Comparison of ENCODE assay signal across 27 cellular contexts in genomic region chr14:51523243-51523642, GRCh38.
"Had no signal": no experiment of that assay in that cellular context is flagged by ENCODE, and none has a peak within 500 bp of the region (broad histone marks: within the 10 kb centered on the region; RNA-seq: fewer than 3 reads in every experiment).

No MANE protein-coding gene starts in this region.

- H2AFZ ChIP-seq: neural progenitor cell had no signal

- H3K4me3 ChIP-seq: dorsolateral prefrontal cortex, gastrocnemius medialis, lung, mucosa of descending colon, neural progenitor cell, psoas muscle, sigmoid colon, spleen, thoracic aorta, tibial nerve, upper lobe of left lung, uterus had no signal

- H3K4me2 ChIP-seq: neural progenitor cell had no signal

- H3K36me3 Mint-ChIP-seq: memory B cell; mesothelial cell of epicardium; naive B cell; neural progenitor cell; stimulated activated naive B cell treated with anti-CD40 and anti-IgM and Interleukin-4, amounts not matched to agents 10 μg/mL and 1 μg/mL and 100 μg/mL, for 72 hours had no signal

- H3K4me3 Mint-ChIP-seq: memory B cell; mesothelial cell of epicardium; naive B cell; nephron; neural progenitor cell; stimulated activated naive B cell treated with anti-CD40 and anti-IgM and Interleukin-4, amounts not matched to agents 10 μg/mL and 1 μg/mL and 100 μg/mL, for 72 hours; stimulated activated naive CD8-positive, alpha-beta T cell treated with anti-CD3 and anti-CD28 coated beads, Interleukin-15, Interleukin-2, amounts not matched to agents 100 ng/mL and 50 ng/mL, for 24 hours had no signal

- H3K9me3 Mint-ChIP-seq: memory B cell; nephron; neural progenitor cell; stimulated activated naive B cell treated with anti-CD40 and anti-IgM and Interleukin-4, amounts not matched to agents 10 μg/mL and 1 μg/mL and 100 μg/mL, for 72 hours; stimulated activated naive CD8-positive, alpha-beta T cell treated with anti-CD3 and anti-CD28 coated beads, Interleukin-15, Interleukin-2, amounts not matched to agents 100 ng/mL and 50 ng/mL, for 24 hours had no signal

- DNase-seq: dorsolateral prefrontal cortex; effector CD4-positive, alpha-beta T cell; foreskin fibroblast; gastrocnemius medialis; head of caudate nucleus; kidney; mucosa of descending colon; naive B cell; psoas muscle; right cardiac atrium; sigmoid colon; spleen; stimulated activated CD4-positive, alpha-beta T cell treated with anti-CD3 and anti-CD28 coated beads, Interleukin-4, amount 100 ng/mL, for 4 hours; stimulated activated naive B cell treated with anti-CD40 and anti-IgM and Interleukin-4, amounts not matched to agents 10 μg/mL and 1 μg/mL and 100 μg/mL, for 72 hours; upper lobe of left lung; uterus had no signal

- H3K27ac Mint-ChIP-seq: memory B cell; mesothelial cell of epicardium; naive B cell; nephron; neural progenitor cell; stimulated activated naive B cell treated with anti-CD40 and anti-IgM and Interleukin-4, amounts not matched to agents 10 μg/mL and 1 μg/mL and 100 μg/mL, for 72 hours; stimulated activated naive CD8-positive, alpha-beta T cell treated with anti-CD3 and anti-CD28 coated beads, Interleukin-15, Interleukin-2, amounts not matched to agents 100 ng/mL and 50 ng/mL, for 24 hours had no signal

- H3K27me3 ChIP-seq: gastrocnemius medialis, neural progenitor cell, sigmoid colon, tibial nerve, upper lobe of left lung, uterus had no signal

- ATAC-seq: esophagus mucosa; gastrocnemius medialis; left lobe of liver; mucosa of descending colon; psoas muscle; right cardiac atrium; stimulated activated naive B cell treated with anti-CD40 and anti-IgM and Interleukin-4, amounts not matched to agents 10 μg/mL and 1 μg/mL and 100 μg/mL, for 72 hours had no signal

- H3K36me3 ChIP-seq: gastrocnemius medialis, neural progenitor cell, sigmoid colon, spleen, thoracic aorta, tibial nerve, upper lobe of left lung, uterus had no signal

- H3K9ac ChIP-seq: neural progenitor cell had no signal

- H3K4me1 Mint-ChIP-seq: memory B cell; naive B cell; stimulated activated naive B cell treated with anti-CD40 and anti-IgM and Interleukin-4, amounts not matched to agents 10 μg/mL and 1 μg/mL and 100 μg/mL, for 72 hours had no signal

- H3K27ac ChIP-seq: dorsolateral prefrontal cortex, gastrocnemius medialis, neural progenitor cell, psoas muscle, sigmoid colon, spleen, thoracic aorta, tibial nerve, upper lobe of left lung, uterus had no signal

- FAIRE-seq: colon, kidney had no signal

- H3K4me1 ChIP-seq: gastrocnemius medialis, neural progenitor cell, psoas muscle, spleen, tibial nerve, upper lobe of left lung, uterus had no signal

- H3K9me3 ChIP-seq: gastrocnemius medialis, mucosa of descending colon, sigmoid colon, thoracic aorta, tibial nerve, upper lobe of left lung, uterus had no signal
